13 cellular contexts compared by ENCODE assay signal in the genomic region with DNA sequence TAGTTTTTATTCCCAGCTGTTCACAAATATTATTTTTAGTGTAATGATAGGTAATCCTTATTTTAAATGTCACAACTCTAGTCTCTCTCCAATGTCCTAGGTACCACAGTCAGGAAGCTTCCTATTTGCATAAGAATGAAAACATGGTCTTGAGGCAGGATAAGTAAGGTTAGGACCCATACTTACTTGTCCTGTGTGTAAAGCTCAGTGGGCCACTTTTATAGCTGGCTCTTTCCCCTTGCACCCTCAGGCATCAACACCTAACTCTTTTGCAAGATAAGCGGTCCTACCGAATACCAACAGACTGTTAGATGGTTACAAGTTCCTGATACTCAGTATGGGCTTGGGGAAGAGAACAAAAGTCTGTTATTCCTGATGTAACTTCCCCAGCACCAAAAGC.
DNase-seq lines count a peak whose midpoint lies in the region; ATAC-seq and TF ChIP-seq lines count a peak whose summit lies in the region.
"Had no signal": no experiment of that assay in that cellular context is flagged by ENCODE, and none has a peak within 500 bp of the region (broad histone marks: within the 10 kb centered on the region; RNA-seq: fewer than 3 reads in every experiment).

No MANE protein-coding gene starts in this region.

- no peak overlapping the region for H2BK15ac ChIP-seq in H9 (ENCODE audit: low read depth, low read length)
- H2BK15ac ChIP-seq in neuronal stem cell (ENCODE audit: low read length) = no peak overlapping the region

- H3T11ph ChIP-seq in H9 (ENCODE audit: low read length) = no peak overlapping the region

- H2AK5ac ChIP-seq in H9 (ENCODE audit: insufficient read length, low read length) (no peak overlapping the region), neuronal stem cell (ENCODE audit: low read depth, low read length) (no peak overlapping the region)

- H2AFZ ChIP-seq in H9 (ENCODE audit: low read length) = no peak overlapping the region
- peak overlapping the region; percentile 15 for H2AFZ ChIP-seq in neuronal stem cell (ENCODE audit: low read length)

- H3K9me3 ChIP-seq in H9 (ENCODE audit: control insufficient read depth, low read depth, low read length) (no peaks in the 10 kb centered on the region), neuronal stem cell (replicated peaks in 1 of 2; ENCODE audit: control insufficient read depth in 2 of 2, insufficient read depth in 1 of 2, low read depth in 1 of 2, low read length in 2 of 2) (no peaks in the 10 kb centered on the region), heart right ventricle (peaks cover 0 to 2% (median 0%) of the 10 kb centered on the region in 11 donors)

- H3K9me3 Mint-ChIP-seq in H9 = no peaks in the 10 kb centered on the region; a peak in 1 of 5 replicates
- H3K9me3 Mint-ChIP-seq in WTC11 = no peaks in the 10 kb centered on the region

- H3K9ac ChIP-seq in H9 (ENCODE audit: extremely low read depth, insufficient read length, low read length) = no peak overlapping the region
- no peak overlapping the region for H3K9ac ChIP-seq in neuronal stem cell (ENCODE audit: low read depth, low read length, poor library complexity)

- no peak overlapping the region for H3K4ac ChIP-seq in H9 (ENCODE audit: low read depth, low read length)
- H3K4ac ChIP-seq in neuronal stem cell (ENCODE audit: low read length) = no peak overlapping the region

- DNase-seq in H9 (no peak), WTC11 (ENCODE audit: low spot score) (no peak), neuronal stem cell (ENCODE audit: low spot score) (no peak), heart right ventricle (no peak)
- DNase-seq: C1 segment of cervical spinal cord; Calu3; CD4-positive, alpha-beta memory T cell; COR-L47; DMS79 treated with DMSO at 0.1 percent for 48 hours; H7 had no signal

- H4K8ac ChIP-seq in H9 (replicated peaks; ENCODE audit: insufficient read length, low read depth, low read length) (no peak overlapping the region), neuronal stem cell (ENCODE audit: low read depth, low read length) (no peak overlapping the region)

- no peaks in the 10 kb centered on the region for H3K36me3 ChIP-seq in neuronal stem cell (replicated peaks in 1 of 2; ENCODE audit: control insufficient read depth in 2 of 2, insufficient read depth in 2 of 2, low read length in 2 of 2)
- no peaks in the 10 kb centered on the region for H3K36me3 ChIP-seq in heart right ventricle

- H3K4me2 ChIP-seq in H9 (ENCODE audit: insufficient read depth, insufficient read length, low read length) = no peak overlapping the region
- no peak overlapping the region for H3K4me2 ChIP-seq in neuronal stem cell (ENCODE audit: insufficient read depth, low read length, poor library complexity, severe bottlenecking)

- no peaks in the 10 kb centered on the region for H3K79me2 ChIP-seq in H9 (ENCODE audit: insufficient read depth, low read length)

- H2BK5ac ChIP-seq in H9 (ENCODE audit: insufficient read length, low read length) = no peak overlapping the region
- no peak overlapping the region for H2BK5ac ChIP-seq in neuronal stem cell (ENCODE audit: low read length)

- no peaks in the 10 kb centered on the region for H3K27me3 ChIP-seq in H9 (ENCODE audit: insufficient read depth, low read length)
- H3K27me3 ChIP-seq in neuronal stem cell (ENCODE audit: control insufficient read depth in 3 of 3, insufficient read depth in 3 of 3, low read depth in 1 of 3, low read length in 3 of 3) = no peaks in the 10 kb centered on the region
- H3K27me3 ChIP-seq in heart right ventricle = peaks cover 0 to 4% (median 0%) of the 10 kb centered on the region in 7 donors

- no peak overlapping the region for H3K23ac ChIP-seq in H9 (ENCODE audit: insufficient read length, low read depth, low read length)
- no peak overlapping the region for H3K23ac ChIP-seq in neuronal stem cell (ENCODE audit: low read depth, low read length, poor library complexity)

- H3K18ac ChIP-seq in H9 (ENCODE audit: insufficient read length, low read depth, low read length) (no peak overlapping the region), neuronal stem cell (ENCODE audit: low read length) (no peak overlapping the region)

- H4K5ac ChIP-seq in H9 (ENCODE audit: insufficient read length, low read depth, low read length) = no peak overlapping the region

- H4K20me1 ChIP-seq in H9 (ENCODE audit: control insufficient read depth, insufficient read depth, insufficient read length) = no peaks in the 10 kb centered on the region

- no peak overlapping the region for H3K14ac ChIP-seq in H9 (ENCODE audit: insufficient read depth, low read length)
- H3K14ac ChIP-seq in neuronal stem cell (ENCODE audit: low read length) = no peak overlapping the region

- peaks cover 8 to 9% of the 10 kb centered on the region in 2 experiments for H3K4me1 Mint-ChIP-seq in H9
- peaks cover 10% of the 10 kb centered on the region for H3K4me1 Mint-ChIP-seq in WTC11
- H3K4me1 Mint-ChIP-seq: CD4-positive, alpha-beta memory T cell had no signal

- H2BK20ac ChIP-seq in H9 (ENCODE audit: low read depth, low read length, poor library complexity, severe bottlenecking) = no peak overlapping the region

- no peak for TF ChIP-seq CTCF in H9 (conservative IDR thresholded peaks at IDR 0.05)
- TF ChIP-seq CTCF in WTC11 (IDR thresholded peaks at IDR 0.05) = no peak
- no peak for TF ChIP-seq CTCF in heart right ventricle (IDR thresholded peaks at IDR 0.05)

- H3K27ac ChIP-seq in H9 (ENCODE audit: insufficient read length, low read depth, low read length) (peak overlapping the region; percentile 10), neuronal stem cell (replicated peaks; ENCODE audit: low read length) (no peak overlapping the region), heart right ventricle (no peak overlapping the region)

- H3K23me2 ChIP-seq in H9 (ENCODE audit: insufficient read length, low read depth, low read length, poor library complexity, severe bottlenecking) = no peaks in the 10 kb centered on the region

- POLR2A ChIA-PET in WTC11 (lab: Charles Lee) = no interaction called here

- H3K79me1 ChIP-seq in H9 (ENCODE audit: insufficient read depth, low read depth, low read length, poor library complexity, severe bottlenecking) (no peaks in the 10 kb centered on the region), neuronal stem cell (ENCODE audit: low read depth, low read length) (no peaks in the 10 kb centered on the region)

- intact Hi-C loops in heart right ventricle (cut with DNase I) = no loop called here

- H3K4me3 Mint-ChIP-seq in H9 (no peak overlapping the region), WTC11 (no peak overlapping the region)
- H3K4me3 Mint-ChIP-seq: CD4-positive, alpha-beta memory T cell had no signal

- CTCF ChIA-PET in WTC11 (lab: Charles Lee) = no interaction called here

- WGBS in H9 (ENCODE audit: extremely low coverage, insufficient read length, low lambda C conversion rate) = no CpG with 5 or more reads among the region's 2 CpGs
- WGBS in neuronal stem cell (ENCODE audit: extremely low coverage in 2 of 2, insufficient read length in 2 of 2, insufficient replicate concordance in 1 of 2), 2 donors = no CpG with 5 or more reads among the region's 2 CpGs
- 66 to 78% methylated on average over 2 of the region's 2 CpGs for WGBS in heart right ventricle, 2 donors

- no peak overlapping the region for H3K4me3 ChIP-seq in neuronal stem cell (ENCODE audit: low read length in 2 of 2)
- H3K4me3 ChIP-seq in heart right ventricle = no peak overlapping the region

- H3K36me3 Mint-ChIP-seq in H9 (ENCODE audit: insufficient read depth in 1 of 3, low read depth in 3 of 3) (no peaks in the 10 kb centered on the region), WTC11 (no peaks in the 10 kb centered on the region)
- H3K36me3 Mint-ChIP-seq: CD4-positive, alpha-beta memory T cell had no signal

- H4K91ac ChIP-seq in H9 (ENCODE audit: insufficient read length, low read depth, low read length) = no peak overlapping the region
- no peak overlapping the region for H4K91ac ChIP-seq in neuronal stem cell (ENCODE audit: low read depth, low read length, poor library complexity)

- no peak overlapping the region for H2BK120ac ChIP-seq in H9 (ENCODE audit: low read depth, low read length, poor library complexity, severe bottlenecking)
- no peak overlapping the region for H2BK120ac ChIP-seq in neuronal stem cell (ENCODE audit: low read depth, low read length)

- H2BK12ac ChIP-seq in H9 (ENCODE audit: insufficient read length, low read depth, low read length) (no peak overlapping the region), neuronal stem cell (ENCODE audit: low read length) (no peak overlapping the region)

- peak overlapping the region in 1 of 3 experiments; percentile 33; a peak in 1 of 7 replicates for H3K27ac Mint-ChIP-seq in H9
- H3K27ac Mint-ChIP-seq in WTC11 = no peak overlapping the region
- H3K27ac Mint-ChIP-seq: CD4-positive, alpha-beta memory T cell had no signal

- no peaks in the 10 kb centered on the region for H3K27me3 Mint-ChIP-seq in H9 (ENCODE audit: low read depth)
- H3K27me3 Mint-ChIP-seq in WTC11 (ENCODE audit: low read depth) = no peaks in the 10 kb centered on the region
- H3K27me3 Mint-ChIP-seq: CD4-positive, alpha-beta memory T cell had no signal

- ATAC-seq in WTC11 = peak; percentile 77
- no peak for ATAC-seq in HG03025 (IDR thresholded peaks at IDR 0.05; ENCODE audit: low FRiP score, unreplicated experiment)
- no peak for ATAC-seq in HG03460 (IDR thresholded peaks at IDR 0.05; ENCODE audit: unreplicated experiment)
- ATAC-seq in heart right ventricle = no peak
- ATAC-seq: HCT116 had no signal

- peaks cover 5% of the 10 kb centered on the region for H3K4me1 ChIP-seq in H9 (ENCODE audit: insufficient read depth, low read length)
- H3K4me1 ChIP-seq in neuronal stem cell (ENCODE audit: control insufficient read depth in 2 of 2, insufficient read depth in 1 of 2, low read depth in 1 of 2, low read length in 2 of 2) = no peaks in the 10 kb centered on the region
- no peaks in the 10 kb centered on the region for H3K4me1 ChIP-seq in heart right ventricle

- H3K56ac ChIP-seq in H9 (ENCODE audit: insufficient read length, low read depth, low read length) = no peak overlapping the region

TF ChIP-seq in WTC11, 78 proteins besides CTCF, POLR2A, EP300 and RAD21 (continues in another document):
- no peak for TF ChIP-seq ZNF512 (CRISPR knock-in tag; IDR thresholded peaks at IDR 0.05; ENCODE audit: borderline replicate concordance)
- TF ChIP-seq ZNF317 (CRISPR knock-in tag; IDR thresholded peaks at IDR 0.05; ENCODE audit: borderline replicate concordance, low read depth) = no peak
